ENCODE assay signal across 1 cellular context in the genomic region with DNA sequence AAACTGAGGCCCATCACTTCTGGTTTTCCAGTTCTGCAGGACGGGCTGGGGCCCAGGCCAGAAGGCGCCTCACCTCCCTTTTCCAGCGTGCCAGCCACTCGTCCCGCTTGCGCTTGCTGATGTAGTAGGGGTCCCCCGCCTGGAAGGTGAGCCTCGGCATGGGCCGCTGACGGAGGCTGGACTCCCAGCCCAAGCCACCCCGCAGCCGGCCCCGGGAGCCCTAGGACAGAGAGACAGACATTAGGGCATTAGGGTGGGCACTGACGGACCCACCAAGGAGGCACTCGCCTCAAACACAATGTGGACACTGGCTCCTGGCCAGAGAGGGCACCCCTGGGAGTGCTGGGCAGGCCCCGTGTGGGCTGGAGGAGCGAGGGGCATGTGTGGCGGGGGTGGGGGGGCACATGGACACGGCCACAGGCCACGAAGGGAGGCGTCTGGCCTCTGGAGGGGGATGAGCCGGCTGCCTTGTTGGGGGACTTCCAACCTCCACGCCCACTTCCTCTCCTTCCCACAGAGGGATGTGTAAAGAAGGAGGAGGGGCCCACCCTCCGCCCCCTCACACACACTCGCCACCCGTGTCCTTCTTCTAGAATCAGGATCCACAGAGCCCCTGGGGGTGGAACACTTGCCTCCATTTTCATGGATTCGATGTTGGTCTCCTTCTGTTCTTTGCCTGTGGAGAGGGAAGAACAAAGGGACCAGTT.
TF ChIP-seq lines count a peak whose summit lies in the region.

No MANE protein-coding gene starts in this region.

TF ChIP-seq in GM12878, 131 proteins besides CTCF, POLR2A, EP300 and RAD21 (continued from another document):
- TF ChIP-seq, protein P1, sequence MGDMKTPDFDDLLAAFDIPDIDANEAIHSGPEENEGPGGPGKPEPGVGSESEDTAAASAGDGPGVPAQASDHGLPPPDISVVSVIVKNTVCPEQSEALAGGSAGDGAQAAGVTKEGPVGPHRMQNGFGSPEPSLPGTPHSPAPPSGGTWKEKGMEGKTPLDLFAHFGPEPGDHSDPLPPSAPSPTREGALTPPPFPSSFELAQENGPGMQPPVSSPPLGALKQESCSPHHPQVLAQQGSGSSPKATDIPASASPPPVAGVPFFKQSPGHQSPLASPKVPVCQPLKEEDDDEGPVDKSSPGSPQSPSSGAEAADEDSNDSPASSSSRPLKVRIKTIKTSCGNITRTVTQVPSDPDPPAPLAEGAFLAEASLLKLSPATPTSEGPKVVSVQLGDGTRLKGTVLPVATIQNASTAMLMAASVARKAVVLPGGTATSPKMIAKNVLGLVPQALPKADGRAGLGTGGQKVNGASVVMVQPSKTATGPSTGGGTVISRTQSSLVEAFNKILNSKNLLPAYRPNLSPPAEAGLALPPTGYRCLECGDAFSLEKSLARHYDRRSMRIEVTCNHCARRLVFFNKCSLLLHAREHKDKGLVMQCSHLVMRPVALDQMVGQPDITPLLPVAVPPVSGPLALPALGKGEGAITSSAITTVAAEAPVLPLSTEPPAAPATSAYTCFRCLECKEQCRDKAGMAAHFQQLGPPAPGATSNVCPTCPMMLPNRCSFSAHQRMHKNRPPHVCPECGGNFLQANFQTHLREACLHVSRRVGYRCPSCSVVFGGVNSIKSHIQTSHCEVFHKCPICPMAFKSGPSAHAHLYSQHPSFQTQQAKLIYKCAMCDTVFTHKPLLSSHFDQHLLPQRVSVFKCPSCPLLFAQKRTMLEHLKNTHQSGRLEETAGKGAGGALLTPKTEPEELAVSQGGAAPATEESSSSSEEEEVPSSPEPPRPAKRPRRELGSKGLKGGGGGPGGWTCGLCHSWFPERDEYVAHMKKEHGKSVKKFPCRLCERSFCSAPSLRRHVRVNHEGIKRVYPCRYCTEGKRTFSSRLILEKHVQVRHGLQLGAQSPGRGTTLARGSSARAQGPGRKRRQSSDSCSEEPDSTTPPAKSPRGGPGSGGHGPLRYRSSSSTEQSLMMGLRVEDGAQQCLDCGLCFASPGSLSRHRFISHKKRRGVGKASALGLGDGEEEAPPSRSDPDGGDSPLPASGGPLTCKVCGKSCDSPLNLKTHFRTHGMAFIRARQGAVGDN (IDR thresholded peaks at IDR 0.05) = no peak
- TF ChIP-seq ASH2L (IDR thresholded peaks at IDR 0.05; ENCODE audit: borderline replicate concordance, low read depth) (no peak), GATAD2B (conservative IDR thresholded peaks at IDR 0.05; ENCODE audit: low read depth) (no peak), DPF2 (IDR thresholded peaks at IDR 0.05) (peak; percentile 39; the same call in 1 of the 2 replicates), BMI1 (IDR thresholded peaks at IDR 0.05; ENCODE audit: borderline replicate concordance) (no peak), ATF7 (IDR thresholded peaks at IDR 0.05; ENCODE audit: low read depth) (0 out of 2 replicates have a peak, but pooled peaks have one; percentile 12), ESRRA (IDR thresholded peaks at IDR 0.05; ENCODE audit: low read length) (no peak)
- TF ChIP-seq, protein P2, sequence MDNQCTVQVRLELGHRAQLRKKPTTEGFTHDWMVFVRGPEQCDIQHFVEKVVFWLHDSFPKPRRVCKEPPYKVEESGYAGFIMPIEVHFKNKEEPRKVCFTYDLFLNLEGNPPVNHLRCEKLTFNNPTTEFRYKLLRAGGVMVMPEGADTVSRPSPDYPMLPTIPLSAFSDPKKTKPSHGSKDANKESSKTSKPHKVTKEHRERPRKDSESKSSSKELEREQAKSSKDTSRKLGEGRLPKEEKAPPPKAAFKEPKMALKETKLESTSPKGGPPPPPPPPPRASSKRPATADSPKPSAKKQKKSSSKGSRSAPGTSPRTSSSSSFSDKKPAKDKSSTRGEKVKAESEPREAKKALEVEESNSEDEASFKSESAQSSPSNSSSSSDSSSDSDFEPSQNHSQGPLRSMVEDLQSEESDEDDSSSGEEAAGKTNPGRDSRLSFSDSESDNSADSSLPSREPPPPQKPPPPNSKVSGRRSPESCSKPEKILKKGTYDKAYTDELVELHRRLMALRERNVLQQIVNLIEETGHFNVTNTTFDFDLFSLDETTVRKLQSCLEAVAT (IDR thresholded peaks at IDR 0.05) = no peak
- TF ChIP-seq, protein P3, sequence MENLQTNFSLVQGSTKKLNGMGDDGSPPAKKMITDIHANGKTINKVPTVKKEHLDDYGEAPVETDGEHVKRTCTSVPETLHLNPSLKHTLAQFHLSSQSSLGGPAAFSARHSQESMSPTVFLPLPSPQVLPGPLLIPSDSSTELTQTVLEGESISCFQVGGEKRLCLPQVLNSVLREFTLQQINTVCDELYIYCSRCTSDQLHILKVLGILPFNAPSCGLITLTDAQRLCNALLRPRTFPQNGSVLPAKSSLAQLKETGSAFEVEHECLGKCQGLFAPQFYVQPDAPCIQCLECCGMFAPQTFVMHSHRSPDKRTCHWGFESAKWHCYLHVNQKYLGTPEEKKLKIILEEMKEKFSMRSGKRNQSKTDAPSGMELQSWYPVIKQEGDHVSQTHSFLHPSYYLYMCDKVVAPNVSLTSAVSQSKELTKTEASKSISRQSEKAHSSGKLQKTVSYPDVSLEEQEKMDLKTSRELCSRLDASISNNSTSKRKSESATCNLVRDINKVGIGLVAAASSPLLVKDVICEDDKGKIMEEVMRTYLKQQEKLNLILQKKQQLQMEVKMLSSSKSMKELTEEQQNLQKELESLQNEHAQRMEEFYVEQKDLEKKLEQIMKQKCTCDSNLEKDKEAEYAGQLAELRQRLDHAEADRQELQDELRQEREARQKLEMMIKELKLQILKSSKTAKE (IDR thresholded peaks at IDR 0.05; ENCODE audit: low read depth, poor library complexity, severe bottlenecking) = no peak
